8 cellular contexts compared by ENCODE assay signal in the genomic region with DNA sequence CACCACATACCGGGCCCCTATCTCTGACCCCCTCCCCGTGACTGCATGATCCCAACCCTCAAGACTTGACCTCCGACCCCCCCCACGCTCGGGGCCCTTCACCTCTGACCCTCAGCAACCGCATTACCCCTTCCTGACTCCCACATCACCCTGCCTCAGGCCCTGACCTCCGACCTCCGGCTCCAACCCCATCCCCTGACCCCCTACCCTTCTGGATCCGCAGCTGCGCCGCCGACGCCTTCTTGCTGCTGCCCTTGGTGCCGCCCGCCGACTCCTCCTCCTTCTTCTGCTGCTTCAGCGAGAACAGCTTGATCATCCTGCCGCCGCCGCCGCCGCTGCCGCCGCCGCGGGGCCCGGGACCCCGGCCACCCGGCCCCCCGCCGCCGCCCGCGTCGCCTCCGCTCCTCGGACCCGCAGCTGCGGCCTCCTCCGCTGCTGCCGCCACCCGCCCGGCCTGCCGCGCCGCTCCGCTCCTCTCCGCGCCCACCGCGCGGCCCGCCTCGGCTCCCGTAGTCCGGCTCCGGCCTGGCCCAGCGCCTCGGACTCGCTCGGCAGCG. TPM values are rescaled to one million over a fixed set of nuclear protein-coding genes. Genes with fewer than 3 reads are reported as not detected.
A peak's percentile ranks its signal among the peaks of the same experiment; 100 is the strongest.
DNase-seq lines count a peak whose midpoint lies in the region; ATAC-seq and TF ChIP-seq lines count a peak whose summit lies in the region.

A gene (minus strand): TSS at position 546 of the 557 bp plus-strand sequence. CDS start 230 bp downstream, at position 316.

- H2AFZ ChIP-seq in hepatocyte: peak within 1 kb of the TSS; percentile 39

- H3K27ac ChIP-seq in adrenal gland (peak within 1 kb of the TSS; percentile 97 to 100 (median 100)), hepatocyte (peak within 1 kb of the TSS; percentile 98), skin epidermis (peak within 1 kb of the TSS; percentile 66 to 100 (median 99))

- peak within 1 kb of the TSS; percentile 56 to 95 (median 70) for H3K4me3 ChIP-seq in adrenal gland
- H3K4me3 ChIP-seq in hepatocyte: peak within 1 kb of the TSS; percentile 78
- H3K4me3 ChIP-seq in skin epidermis: peak within 1 kb of the TSS; percentile 62 to 91 (median 69)

- POLR2A ChIA-PET in HEK293T (lab: Yijun Ruan, JAX): interaction anchor here (0.9 to 5.4 kb wide), 6 partner anchors 9 to 38 kb away, joined by 3 to 58 read pairs (median 10); a partner anchor contains a TSS

- peak within 1 kb of the TSS; percentile 94 for H3K4me2 ChIP-seq in hepatocyte

- H3K36me3 ChIP-seq in adrenal gland (replicated peaks in 1 of 2) (peaks cover 0 to 18% of the 10 kb centered on the region in 2 donors), hepatocyte (replicated peaks; ENCODE audit: insufficient read depth, low read depth) (no peaks in the 10 kb centered on the region)

- peaks cover 48 to 70% of the 10 kb centered on the region in 2 donors for H3K4me1 ChIP-seq in adrenal gland (replicated peaks in 1 of 2)
- H3K4me1 ChIP-seq in hepatocyte (ENCODE audit: insufficient read depth): peaks cover 27% of the 10 kb centered on the region

- 0 to 1% (median 0%) methylated on average over 16 to 62 of the region's 62 CpGs for WGBS in adrenal gland, 4 donors
- WGBS in hepatocyte (ENCODE audit: low lambda C conversion rate, missing lambda C conversion rate): under 1% methylated on average over 23 of the region's 62 CpGs

- intact Hi-C loops in adrenal gland (cut with DNase I): no loop called here

- H3K27me3 ChIP-seq in adrenal gland: no peaks in the 10 kb centered on the region
- H3K27me3 ChIP-seq in hepatocyte: no peaks in the 10 kb centered on the region

- peaks cover 62% of the 10 kb centered on the region for H3K79me2 ChIP-seq in hepatocyte

- no peak for TF ChIP-seq POLR2A in adrenal gland (IDR thresholded peaks at IDR 0.05)

- TF ChIP-seq CTCF in adrenal gland (IDR thresholded peaks at IDR 0.05) (no peak), hepatocyte (IDR thresholded peaks at IDR 0.05; ENCODE audit: poor library complexity) (no peak), GM20000 (IDR thresholded peaks at IDR 0.05; ENCODE audit: extremely low read depth, missing control alignments) (no peak)

- peak; percentile 0 for ATAC-seq in GM18909 (IDR thresholded peaks at IDR 0.05; ENCODE audit: poor library complexity, unreplicated experiment)

- H3K9me3 ChIP-seq in adrenal gland (replicated peaks in 1 of 3) (no peaks in the 10 kb centered on the region), hepatocyte (ENCODE audit: low read depth) (no peaks in the 10 kb centered on the region)

- DNase-seq in NAMALWA (ENCODE audit: low spot score) (peak; percentile 66), adrenal gland (peak; percentile 64 to 86 (median 74)), hepatocyte (ENCODE audit: low spot score) (peak; percentile 96), AG08396 (ENCODE audit: low spot score) (no peak), GM20000 (ENCODE audit: low spot score) (no peak), HEK293T (ENCODE audit: extremely low spot score) (no peak)

- CTCF ChIA-PET in HEK293T (lab: Yijun Ruan, JAX): no interaction called here

- no peaks in the 10 kb centered on the region for H3K9me2 ChIP-seq in hepatocyte (replicated peaks; ENCODE audit: insufficient read depth)

- H4K20me1 ChIP-seq in hepatocyte (ENCODE audit: insufficient read depth, poor library complexity, severe bottlenecking): no peaks in the 10 kb centered on the region

TF ChIP-seq in HEK293T, 16 proteins besides CTCF, POLR2A, EP300 and RAD21:
- no peak for TF ChIP-seq L3MBTL2 (conservative IDR thresholded peaks at IDR 0.05)
- TF ChIP-seq ZNF384 (IDR thresholded peaks at IDR 0.05): no peak
- no peak for TF ChIP-seq FOXM1 (IDR thresholded peaks at IDR 0.05; ENCODE audit: borderline replicate concordance)
- no peak for TF ChIP-seq TARDBP (IDR thresholded peaks at IDR 0.05)
- TF ChIP-seq SUZ12 (IDR thresholded peaks at IDR 0.05): no peak
- no peak for TF ChIP-seq SP1 (IDR thresholded peaks at IDR 0.05)
- TF ChIP-seq HDGF (IDR thresholded peaks at IDR 0.05; ENCODE audit: borderline replicate concordance): no peak
- TF ChIP-seq, protein P1, sequence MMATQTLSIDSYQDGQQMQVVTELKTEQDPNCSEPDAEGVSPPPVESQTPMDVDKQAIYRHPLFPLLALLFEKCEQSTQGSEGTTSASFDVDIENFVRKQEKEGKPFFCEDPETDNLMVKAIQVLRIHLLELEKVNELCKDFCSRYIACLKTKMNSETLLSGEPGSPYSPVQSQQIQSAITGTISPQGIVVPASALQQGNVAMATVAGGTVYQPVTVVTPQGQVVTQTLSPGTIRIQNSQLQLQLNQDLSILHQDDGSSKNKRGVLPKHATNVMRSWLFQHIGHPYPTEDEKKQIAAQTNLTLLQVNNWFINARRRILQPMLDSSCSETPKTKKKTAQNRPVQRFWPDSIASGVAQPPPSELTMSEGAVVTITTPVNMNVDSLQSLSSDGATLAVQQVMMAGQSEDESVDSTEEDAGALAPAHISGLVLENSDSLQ (IDR thresholded peaks at IDR 0.05): no peak
- no peak for TF ChIP-seq LEF1 (IDR thresholded peaks at IDR 0.05; ENCODE audit: borderline replicate concordance)
- TF ChIP-seq CTBP1 (IDR thresholded peaks at IDR 0.05; ENCODE audit: borderline replicate concordance): no peak
- no peak for TF ChIP-seq BHLHE40 (IDR thresholded peaks at IDR 0.05; ENCODE audit: borderline replicate concordance)
- TF ChIP-seq FOXK2 (IDR thresholded peaks at IDR 0.05): no peak
- no peak for TF ChIP-seq NFRKB (IDR thresholded peaks at IDR 0.05)
- no peak for TF ChIP-seq FOXA1 (IDR thresholded peaks at IDR 0.05)
- TF ChIP-seq ELF4 (IDR thresholded peaks at IDR 0.05): no peak

RNA-seq across cellular contexts. Expression of the gene that starts here (rescaled TPM):
- total RNA-seq in adrenal gland (100 to 1,000 TPM in 1 of 8 donors, 10 to 100 TPM in 7; 19.9 to 164 (median 54.6) TPM), hepatocyte (48.5 and 54.4 TPM in 2 replicates)
- polyA plus RNA-seq in adrenal gland (100 to 1,000 TPM in 1 of 3 donors, 10 to 100 TPM in 2; 51.1 to 193 (median 55.6) TPM), hepatocyte (111 TPM in 2 replicates)

Comparison
In these comparisons a context has a peak if more than half of its experiments do, and no peak if none do; other contexts are left out.
1. DNase-seq: peak in NAMALWA (single experiment), adrenal gland (7 of 7) and hepatocyte (single experiment); none in AG08396 (single experiment), GM20000 (single experiment) and HEK293T (single experiment).
2. Peak in every context shown above with its lines, with median percentiles within 50 percentile points of each other: H3K27ac ChIP-seq and H3K4me3 ChIP-seq.